ENCODE assay signal across 8 cellular contexts in genomic region chr15:88256261-88257230, GRCh38. TPM values are rescaled to one million over a fixed set of nuclear protein-coding genes. Genes with fewer than 3 reads are reported as not detected.
DNase-seq lines count a peak whose midpoint lies in the region; ATAC-seq and TF ChIP-seq lines count a peak whose summit lies in the region.

Gene NTRK3, minus strand, starts transcription at chr15:88256739. Its CDS starts 586 bp downstream, at chr15:88256153.

- no TSS peak for BruUV-seq in A673 (replicated peaks; lab: Mats Ljungman, UMichigan)

- CTCF ChIA-PET in A673 (lab: Charles Lee): no interaction called here

- POLR2A ChIA-PET in A673 (lab: Charles Lee; ENCODE audit: low non-redundant PET): interaction anchor here (0.6 kb wide), 1 partner anchor 289 kb away, joined by 4 read pairs; no protein-coding TSS in a partner anchor

- H3K4me1 ChIP-seq in A673 (ENCODE audit: insufficient read depth, low read length, poor library complexity, severe bottlenecking): no peaks in the 10 kb centered on the region

- intact Hi-C loops in A673 (cut with micrococcal nuclease; ENCODE audit: unreplicated experiment): no loop called here

- peaks cover 87% of the 10 kb centered on the region for H3K27me3 ChIP-seq in A673 (replicated peaks; ENCODE audit: insufficient read depth, low read depth, low read length, poor library complexity)
- H3K27me3 ChIP-seq in H7 (ENCODE audit: control insufficient read depth, insufficient read depth, low read length): peaks cover 46% of the 10 kb centered on the region

- no peaks in the 10 kb centered on the region for H3K9me3 Mint-ChIP-seq in activated naive CD4-positive, alpha-beta T cell treated with anti-CD3 and anti-CD28 coated beads, Interleukin-2, amount 50 U/mL, for 72 hours

- peak within 1 kb of the TSS in 1 of 2 donors; percentile 52 for H3K27ac Mint-ChIP-seq in activated naive CD4-positive, alpha-beta T cell treated with anti-CD3 and anti-CD28 coated beads, Interleukin-2, amount 50 U/mL, for 72 hours

- no peaks in the 10 kb centered on the region for H3K36me3 Mint-ChIP-seq in activated naive CD4-positive, alpha-beta T cell treated with anti-CD3 and anti-CD28 coated beads, Interleukin-2, amount 50 U/mL, for 72 hours

- DNase-seq in A673 (ENCODE audit: low spot score) (peak; percentile 33), H7 (peak; percentile 93), 8988T (no peak), HuH-7 (ENCODE audit: low spot score) (no peak), NCI-H187 (lab: John Stamatoyannopoulos, UW) (no peak)
- no peak for DNase-seq in activated naive CD4-positive, alpha-beta T cell treated with anti-CD3 and anti-CD28 coated beads, Interleukin-2, amount 50 U/mL, for 72 hours (ENCODE audit: low spot score in 2 of 2)

- H3K27ac ChIP-seq in A673 (ENCODE audit: low read depth, low read length, poor library complexity, severe bottlenecking): no peak within 1 kb of the TSS
- H3K27ac ChIP-seq in skin epidermis: peak within 1 kb of the TSS in 2 of 21 experiments; percentile 54 to 70

- H3K4me3 ChIP-seq in A673 (ENCODE audit: low read depth, low read length, poor library complexity, severe bottlenecking) (peak within 1 kb of the TSS; percentile 25), H7 (ENCODE audit: insufficient read depth, low read depth, low read length) (peak within 1 kb of the TSS; percentile 74), iPS-18c (ENCODE audit: insufficient read depth, low read depth, low read length) (peak within 1 kb of the TSS; percentile 76), skin epidermis (peak within 1 kb of the TSS in 6 of 7 experiments; percentile 6 to 43 (median 20))

- ATAC-seq in activated naive CD4-positive, alpha-beta T cell treated with anti-CD3 and anti-CD28 coated beads, Interleukin-2, amount 50 U/mL, for 72 hours: peak; percentile 12 to 33

- H3K36me3 ChIP-seq in A673 (ENCODE audit: insufficient read depth, low read length, poor library complexity, severe bottlenecking): no peaks in the 10 kb centered on the region
- no peaks in the 10 kb centered on the region for H3K36me3 ChIP-seq in H7 (replicated peaks; ENCODE audit: control insufficient read depth, insufficient read depth, low read length)

- TF ChIP-seq CTCF in A673 (conservative IDR thresholded peaks at IDR 0.05; ENCODE audit: low read depth, low read length): no peak

- H3K9me3 ChIP-seq in A673 (ENCODE audit: low read depth, low read length, poor library complexity, severe bottlenecking): no peaks in the 10 kb centered on the region
- H3K9me3 ChIP-seq in iPS-18c (ENCODE audit: control insufficient read depth, insufficient read depth, low read length): no peaks in the 10 kb centered on the region

RNA-seq across cellular contexts. Expression of gene NTRK3, which starts in this region (rescaled TPM):
- not detected in 2 replicates for total RNA-seq in A673 (2021)
- total RNA-seq in H7 (2014; rRNA removed; shearing (Covaris generic)): 2.3 and 3.5 TPM in 2 replicates
- total RNA-seq in activated naive CD4-positive, alpha-beta T cell treated with anti-CD3 and anti-CD28 coated beads, Interleukin-2, amount 50 U/mL, for 72 hours: 1 to 10 TPM in 1 of 2 donors, under 1 TPM in 1; 0.71 to 4.0 TPM

Comparison
In these comparisons a context has a peak if more than half of its experiments do, and no peak if none do; other contexts are left out.
1. Peak in DNase-seq and H3K4me3 ChIP-seq in A673; RNA of the gene not detected or under 1 TPM.
2. H3K4me3 ChIP-seq: peak in every context shown above with its lines; median percentile 76 in iPS-18c; 74 in H7; 25 in A673; 20 in skin epidermis.